Comparison of ENCODE assay signal across 27 cellular contexts in the genomic region with DNA sequence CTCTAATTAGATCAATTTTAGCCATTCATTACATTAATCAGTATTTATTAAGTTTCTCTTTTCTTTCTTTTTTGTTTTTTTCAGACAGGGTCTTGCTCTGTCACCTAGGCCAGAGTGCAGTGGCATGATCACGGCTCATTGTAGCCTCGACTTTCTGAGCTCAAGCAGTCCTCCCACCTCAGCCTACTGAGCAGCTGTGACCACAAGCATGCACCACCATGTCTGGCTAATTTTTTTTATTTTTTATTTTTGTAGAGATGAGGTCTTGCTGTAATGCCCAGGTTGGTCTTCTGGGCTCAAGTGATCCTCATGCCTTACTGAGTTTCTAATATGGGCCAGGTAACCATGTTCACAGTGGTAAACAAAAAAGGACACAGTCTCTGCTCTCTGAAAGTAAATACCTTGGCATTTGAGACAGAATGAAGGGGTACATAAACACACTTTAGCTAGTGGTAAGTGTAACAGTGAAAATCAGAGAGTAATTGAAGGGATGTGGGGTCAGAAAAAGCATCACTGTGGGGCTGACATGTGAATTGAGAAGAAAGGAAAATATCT.
"Had no signal": no experiment of that assay in that cellular context is flagged by ENCODE, and none has a peak within 500 bp of the region (broad histone marks: within the 10 kb centered on the region; RNA-seq: fewer than 3 reads in every experiment).

No MANE protein-coding gene starts in this region.

- H3K27ac ChIP-seq: left lung, pancreas, prostate gland, suprapubic skin, thoracic aorta, tibial artery, upper lobe of right lung, uterus had no signal

- ATAC-seq: left colon; left lung; naive thymus-derived CD4-positive, alpha-beta T cell; natural killer cell treated with Interleukin-12 subunit alpha and Interleukin-12 subunit beta and Interleukin-15 and Interleukin-18, amount 100 ng/mL, for 72 hours; pancreas; right cardiac atrium; sciatic nerve; stimulated activated naive B cell treated with anti-CD40 and anti-IgM and Interleukin-4, amounts not matched to agents 10 μg/mL and 1 μg/mL and 100 μg/mL, for 72 hours; upper lobe of right lung had no signal

- H3K9me3 ChIP-seq: left lung, pancreas, prostate gland, suprapubic skin, thoracic aorta, tibial artery, upper lobe of right lung, uterus had no signal

- H3K4me3 ChIP-seq: left lung, lung, pancreas, prostate gland, suprapubic skin, thoracic aorta, tibial artery, upper lobe of right lung, uterus had no signal

- H3K4me1 ChIP-seq: left lung, prostate gland, tibial artery, upper lobe of right lung, uterus had no signal

- H3K36me3 ChIP-seq: left lung, pancreas, prostate gland, suprapubic skin, thoracic aorta, tibial artery, upper lobe of right lung, uterus had no signal

- DNase-seq: hypothalamus; immature natural killer cell; kidney; left colon; left lung; mesendoderm; naive thymus-derived CD4-positive, alpha-beta T cell; nucleus accumbens; pancreas; posterior cingulate gyrus; retina; right cardiac atrium; stimulated activated CD4-positive, alpha-beta T cell treated with anti-CD3 and anti-CD28 coated beads, Interleukin-12 subunit alpha, Interleukin-12 subunit beta, amount 100 ng/mL, for 4 hours; stimulated activated CD4-positive, alpha-beta T cell treated with anti-CD3 and anti-CD28 coated beads, Interleukin-15, amount 100 ng/mL, for 24 hours; stimulated activated CD4-positive, alpha-beta T cell treated with anti-CD3 and anti-CD28 coated beads, Interleukin-2, amount 100 ng/mL, for 24 hours; stimulated activated CD4-positive, alpha-beta T cell treated with anti-CD3 and anti-CD28 coated beads, Interleukin-4, amount 100 ng/mL, for 1 hour; stimulated activated naive B cell treated with anti-CD40 and anti-IgM and Interleukin-4, amounts not matched to agents 10 μg/mL and 1 μg/mL and 100 μg/mL, for 72 hours; tibial artery; trophoblast cell; upper lobe of right lung; uterus had no signal

- H3K27me3 ChIP-seq: left lung, pancreas, suprapubic skin, tibial artery, upper lobe of right lung, uterus had no signal
